Comparison of ENCODE assay signal across 15 cellular contexts in the genomic region with DNA sequence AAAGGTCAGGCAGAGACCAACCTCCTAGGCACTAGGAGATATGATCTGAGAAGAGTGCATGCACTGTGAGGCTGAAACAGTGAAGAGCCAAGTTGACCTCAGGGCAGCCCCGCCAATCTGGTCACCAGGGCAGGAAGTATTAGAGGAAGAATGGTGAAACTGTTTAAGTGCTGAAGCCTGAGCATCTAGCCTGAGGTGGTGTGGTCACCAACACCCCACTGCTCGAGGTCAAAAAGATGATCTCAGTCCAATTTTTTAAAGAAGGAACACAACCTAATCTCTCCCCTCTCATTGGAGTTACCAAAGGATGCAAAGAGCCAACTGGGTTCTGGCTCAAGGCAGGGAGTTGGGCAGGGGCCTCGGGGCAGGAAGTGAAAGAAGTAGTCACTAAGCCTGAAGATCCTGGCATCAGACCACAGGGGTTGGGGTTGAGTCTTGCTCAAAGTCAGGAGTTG. TPM values are rescaled to one million over a fixed set of nuclear protein-coding genes. Genes with fewer than 3 reads are reported as not detected.
DNase-seq lines count a peak whose midpoint lies in the region; ATAC-seq and TF ChIP-seq lines count a peak whose summit lies in the region.
"Had no signal": no experiment of that assay in that cellular context is flagged by ENCODE, and none has a peak within 500 bp of the region (broad histone marks: within the 10 kb centered on the region; RNA-seq: fewer than 3 reads in every experiment).

No MANE protein-coding gene starts in this region.

- no peak for TF ChIP-seq EP300 in stomach (IDR thresholded peaks at IDR 0.05)

- H3K4me3 ChIP-seq in stomach: no peak overlapping the region
- H3K4me3 ChIP-seq: mucosa of descending colon had no signal

- H3K4me3 Mint-ChIP-seq in stimulated activated naive B cell treated with anti-CD40 and anti-IgM and Interleukin-4, amounts not matched to agents 10 μg/mL and 1 μg/mL and 100 μg/mL, for 72 hours: no peak overlapping the region
- H3K4me3 Mint-ChIP-seq: HFFc6 had no signal

- peaks cover 0 to under 1% of the 10 kb centered on the region in 2 donors for H3K36me3 Mint-ChIP-seq in stimulated activated naive B cell treated with anti-CD40 and anti-IgM and Interleukin-4, amounts not matched to agents 10 μg/mL and 1 μg/mL and 100 μg/mL, for 72 hours

- peak; percentile 57 for ATAC-seq in HG03060 (IDR thresholded peaks at IDR 0.05; ENCODE audit: low read depth, unreplicated experiment)
- peak; percentile 44 to 49 for ATAC-seq in stimulated activated naive B cell treated with anti-CD40 and anti-IgM and Interleukin-4, amounts not matched to agents 10 μg/mL and 1 μg/mL and 100 μg/mL, for 72 hours (replicated peaks)
- no peak for ATAC-seq in GM19463 (IDR thresholded peaks at IDR 0.05; ENCODE audit: unreplicated experiment)
- ATAC-seq: mucosa of descending colon had no signal

- no peak overlapping the region for H3K27ac ChIP-seq in stomach
- H3K27ac ChIP-seq: epithelial cell of prostate, VCaP had no signal

- TF ChIP-seq POLR2A in stomach (IDR thresholded peaks at IDR 0.05): no peak

- peaks cover 0 to 4% (median 0%) of the 10 kb centered on the region in 3 donors for H3K27me3 ChIP-seq in stomach

- DNase-seq in activated CD8-positive, alpha-beta memory T cell treated with anti-CD3 and anti-CD28 coated beads, Interleukin-2, amount 50 U/mL, for 48 hours: peak; percentile 63
- no peak for DNase-seq in activated CD8-positive, alpha-beta memory T cell treated with anti-CD3 and anti-CD28 coated beads, Interleukin-2, amount 50 U/mL, for 4 hours
- DNase-seq in SKM-1 (lab: John Stamatoyannopoulos, UW; ENCODE audit: unreplicated experiment) (peak; percentile 87), stomach (no peak), NCI-H1092 (lab: John Stamatoyannopoulos, UW) (no peak)
- no peak for DNase-seq in stimulated activated naive B cell treated with anti-CD40 and anti-IgM and Interleukin-4, amounts not matched to agents 10 μg/mL and 1 μg/mL and 100 μg/mL, for 72 hours
- DNase-seq: amniotic stem cell, HFFc6, mucosa of descending colon, NCI-H187 treated with DMSO at 0.1 percent for 48 hours had no signal

- no peaks in the 10 kb centered on the region for H3K9me3 ChIP-seq in stomach
- H3K9me3 ChIP-seq: mucosa of descending colon had no signal

- peaks cover 5 to 7% of the 10 kb centered on the region in 2 donors for H3K4me1 Mint-ChIP-seq in stimulated activated naive B cell treated with anti-CD40 and anti-IgM and Interleukin-4, amounts not matched to agents 10 μg/mL and 1 μg/mL and 100 μg/mL, for 72 hours

- no peaks in the 10 kb centered on the region for H3K9me3 Mint-ChIP-seq in stimulated activated naive B cell treated with anti-CD40 and anti-IgM and Interleukin-4, amounts not matched to agents 10 μg/mL and 1 μg/mL and 100 μg/mL, for 72 hours
- H3K9me3 Mint-ChIP-seq: HFFc6 had no signal

- H3K36me3 ChIP-seq in stomach: peaks cover 5 to 19% (median 15%) of the 10 kb centered on the region in 4 donors

- H3K27ac Mint-ChIP-seq in stimulated activated naive B cell treated with anti-CD40 and anti-IgM and Interleukin-4, amounts not matched to agents 10 μg/mL and 1 μg/mL and 100 μg/mL, for 72 hours: no peak overlapping the region
- H3K27ac Mint-ChIP-seq: HFFc6 had no signal

- peaks cover 4 to 63% (median 17%) of the 10 kb centered on the region in 4 donors for H3K4me1 ChIP-seq in stomach

- intact Hi-C loops in stomach (cut with DNase I; ENCODE audit: low total_unique reads): no loop called here

- 64 to 83% (median 68%) methylated on average over 3 of the region's 3 CpGs for WGBS in stomach, 5 donors

- H3K27me3 Mint-ChIP-seq in stimulated activated naive B cell treated with anti-CD40 and anti-IgM and Interleukin-4, amounts not matched to agents 10 μg/mL and 1 μg/mL and 100 μg/mL, for 72 hours: no peaks in the 10 kb centered on the region

- no peak for TF ChIP-seq CTCF in stomach (IDR thresholded peaks at IDR 0.05)

RNA-seq across cellular contexts. Expression of a gene that starts 4.0 kb away (rescaled TPM):
- total RNA-seq in stomach: 10 to 100 TPM; 19.4 to 60.1 (median 26.6) TPM
- polyA plus RNA-seq in stomach: 10 to 100 TPM; 18.8 to 22.8 (median 19.5) TPM

RNA-seq across cellular contexts. Expression of a gene that starts 24.6 kb away (rescaled TPM):
- total RNA-seq in stomach: 10 to 100 TPM in 3 of 5 donors, 1 to 10 TPM in 2; 7.6 to 66.9 (median 31.4) TPM
- 10 to 100 TPM; 16.0 to 20.2 (median 16.9) TPM for polyA plus RNA-seq in stomach

RNA-seq across cellular contexts. Expression of a gene that starts 25.9 kb away (rescaled TPM):
- total RNA-seq in stomach: 10 to 100 TPM in 1 of 5 donors, not detected in 4; 27.2 TPM
- polyA plus RNA-seq in stomach: 1 to 10 TPM in 2 of 3 donors, under 1 TPM in 1; 0.31 to 2.0 (median 1.5) TPM
- total RNA-seq: G401 had no signal

RNA-seq across cellular contexts. Expression of a gene that starts 58.8 kb away (rescaled TPM):
- total RNA-seq in stomach: 100 to 1,000 TPM in 1 of 5 donors, 10 to 100 TPM in 4; 10.9 to 474 (median 34.2) TPM
- polyA plus RNA-seq in stomach: 10 to 100 TPM; 12.8 to 50.1 (median 16.7) TPM

Comparison
In these comparisons a context has a peak if more than half of its experiments do, and no peak if none do; other contexts are left out.
1. DNase-seq: peak in activated CD8-positive, alpha-beta memory T cell treated with anti-CD3 and anti-CD28 coated beads, Interleukin-2, amount 50 U/mL, for 48 hours (single experiment) and SKM-1 (single experiment); none in activated CD8-positive, alpha-beta memory T cell treated with anti-CD3 and anti-CD28 coated beads, Interleukin-2, amount 50 U/mL, for 4 hours (single experiment), stimulated activated naive B cell treated with anti-CD40 and anti-IgM and Interleukin-4, amounts not matched to agents 10 μg/mL and 1 μg/mL and 100 μg/mL, for 72 hours (single experiment), stomach (single experiment) and NCI-H1092 (single experiment).